33 cellular contexts compared by ENCODE assay signal in genomic region chr14:100313464-100314230, GRCh38. TPM values are rescaled to one million over a fixed set of nuclear protein-coding genes. Genes with fewer than 3 reads are reported as not detected.
DNase-seq lines count a peak whose midpoint lies in the region; FAIRE-seq and TF ChIP-seq lines count a peak whose summit lies in the region.
"Had no signal": no experiment of that assay in that cellular context is flagged by ENCODE, and none has a peak within 500 bp of the region (broad histone marks: within the 10 kb centered on the region; RNA-seq: fewer than 3 reads in every experiment).

No MANE protein-coding gene starts in this region.

- no peaks in the 10 kb centered on the region for H3K9me3 Mint-ChIP-seq in activated CD4-positive, alpha-beta T cell treated with anti-CD3 and anti-CD28 coated beads, Interleukin-2, amount 10 ng/mL, durations not matched to agents 7 days and 5 days
- no peaks in the 10 kb centered on the region for H3K9me3 Mint-ChIP-seq in CD4-positive, alpha-beta memory T cell
- H3K9me3 Mint-ChIP-seq in Caco-2 (ENCODE audit: unreplicated experiment), result no peaks in the 10 kb centered on the region
- H3K9me3 Mint-ChIP-seq: activated CD8-positive, alpha-beta T cell treated with anti-CD3 and anti-CD28 coated beads for 36 hours; activated naive CD8-positive, alpha-beta T cell treated with anti-CD3 and anti-CD28 coated beads for 36 hours; immature natural killer cell; natural killer cell treated with Interleukin-12 subunit alpha and Interleukin-12 subunit beta and Interleukin-15 and Interleukin-18, amount 100 ng/mL, for 72 hours; T-helper 1 cell treated with Interleukin-12 subunit alpha and Interleukin-12 subunit beta and Interleukin-4 antibody, amounts not matched to agents 30 μg/mL and 1 μg/mL, for 36 hours had no signal

- peaks cover 4% of the 10 kb centered on the region for H3K4me1 Mint-ChIP-seq in activated CD4-positive, alpha-beta T cell treated with anti-CD3 and anti-CD28 coated beads, Interleukin-2, amount 10 ng/mL, durations not matched to agents 7 days and 5 days
- H3K4me1 Mint-ChIP-seq in CD4-positive, alpha-beta memory T cell, result peaks cover 0 to 13% (median under 1%) of the 10 kb centered on the region in 4 donors
- no peaks in the 10 kb centered on the region for H3K4me1 Mint-ChIP-seq in Caco-2 (ENCODE audit: low read depth, unreplicated experiment)

- 72% methylated on average over 26 of the region's 26 CpGs for WGBS in prostate gland

- no peak overlapping the region for H3K27ac Mint-ChIP-seq in activated CD4-positive, alpha-beta T cell treated with anti-CD3 and anti-CD28 coated beads, Interleukin-2, amount 10 ng/mL, durations not matched to agents 7 days and 5 days
- H3K27ac Mint-ChIP-seq in CD4-positive, alpha-beta memory T cell, result no peak overlapping the region
- no peak overlapping the region for H3K27ac Mint-ChIP-seq in Caco-2 (ENCODE audit: unreplicated experiment)
- H3K27ac Mint-ChIP-seq: activated CD8-positive, alpha-beta T cell treated with anti-CD3 and anti-CD28 coated beads for 36 hours; activated naive CD8-positive, alpha-beta T cell treated with anti-CD3 and anti-CD28 coated beads for 36 hours; T-helper 1 cell treated with Interleukin-12 subunit alpha and Interleukin-12 subunit beta and Interleukin-4 antibody, amounts not matched to agents 30 μg/mL and 1 μg/mL, for 36 hours had no signal

- H3K27ac ChIP-seq in BLaER1 (no peak overlapping the region), keratinocyte (ENCODE audit: control insufficient read depth, insufficient read depth, low read length) (no peak overlapping the region), prostate gland (no peak overlapping the region)
- no peak overlapping the region for H3K27ac ChIP-seq in CD4-positive, alpha-beta memory T cell (ENCODE audit: low read depth, low read length)
- H3K27ac ChIP-seq: left ventricle myocardium inferior, ovary, upper lobe of right lung had no signal

- H3K4me2 ChIP-seq in BLaER1, result peak overlapping the region; percentile 60
- H3K4me2 ChIP-seq in keratinocyte (ENCODE audit: control insufficient read depth, extremely low read depth, insufficient read depth, low read depth, low read length), result no peak overlapping the region
- H3K4me2 ChIP-seq: SK-N-SH had no signal

- H3K27me3 Mint-ChIP-seq in activated CD4-positive, alpha-beta T cell treated with anti-CD3 and anti-CD28 coated beads, Interleukin-2, amount 10 ng/mL, durations not matched to agents 7 days and 5 days, result peaks cover 17% of the 10 kb centered on the region
- no peaks in the 10 kb centered on the region for H3K27me3 Mint-ChIP-seq in CD4-positive, alpha-beta memory T cell
- no peaks in the 10 kb centered on the region for H3K27me3 Mint-ChIP-seq in Caco-2 (ENCODE audit: insufficient read depth, unreplicated experiment)
- H3K27me3 Mint-ChIP-seq: activated naive CD8-positive, alpha-beta T cell treated with anti-CD3 and anti-CD28 coated beads for 36 hours had no signal

- no peaks in the 10 kb centered on the region for H3K27me3 ChIP-seq in BLaER1
- no peaks in the 10 kb centered on the region for H3K27me3 ChIP-seq in keratinocyte (ENCODE audit: control insufficient read depth, extremely low read depth, insufficient read depth, low read length)
- H3K27me3 ChIP-seq in prostate gland (replicated peaks; ENCODE audit: insufficient read depth), result no peaks in the 10 kb centered on the region
- H3K27me3 ChIP-seq in CD4-positive, alpha-beta memory T cell (ENCODE audit: insufficient read depth, low read length), result no peaks in the 10 kb centered on the region
- H3K27me3 ChIP-seq in Caco-2 (replicated peaks; ENCODE audit: control insufficient read depth, insufficient read depth, low read length), result no peaks in the 10 kb centered on the region
- H3K27me3 ChIP-seq: MG63, ovary, upper lobe of right lung had no signal

- H3K36me3 Mint-ChIP-seq in activated CD4-positive, alpha-beta T cell treated with anti-CD3 and anti-CD28 coated beads, Interleukin-2, amount 10 ng/mL, durations not matched to agents 7 days and 5 days (ENCODE audit: low read depth), result no peaks in the 10 kb centered on the region
- no peaks in the 10 kb centered on the region for H3K36me3 Mint-ChIP-seq in CD4-positive, alpha-beta memory T cell
- no peaks in the 10 kb centered on the region for H3K36me3 Mint-ChIP-seq in Caco-2 (ENCODE audit: insufficient read depth, unreplicated experiment)
- H3K36me3 Mint-ChIP-seq: activated naive CD8-positive, alpha-beta T cell treated with anti-CD3 and anti-CD28 coated beads for 36 hours; immature natural killer cell; natural killer cell treated with Interleukin-12 subunit alpha and Interleukin-12 subunit beta and Interleukin-15 and Interleukin-18, amount 100 ng/mL, for 72 hours had no signal

- DNase-seq in keratinocyte (ENCODE audit: low read depth, low spot score), result no peak
- DNase-seq in prostate gland (ENCODE audit: low spot score), result peak; percentile 63
- no peak for DNase-seq in activated CD4-positive, alpha-beta T cell treated with anti-CD3 and anti-CD28 coated beads, Interleukin-2, amount 10 ng/mL, durations not matched to agents 7 days and 5 days
- no peak for DNase-seq in activated T-cell treated with anti-CD3 and anti-CD28 coated beads, Interleukin-2, amount 50 U/mL, for 1 hour
- DNase-seq in CD4-positive, alpha-beta memory T cell, result no peak
- no peak for DNase-seq in Caco-2
- DNase-seq: activated CD4-positive, alpha-beta T cell treated with anti-CD3 and anti-CD28 coated beads for 1 hour; activated CD8-positive, alpha-beta T cell treated with anti-CD3 and anti-CD28 coated beads for 36 hours; activated effector memory CD4-positive, alpha-beta T cell treated with Interleukin-2 at 50 U/mL for 16 hours; activated naive CD8-positive, alpha-beta T cell treated with anti-CD3 and anti-CD28 coated beads for 36 hours; aorta; cortex of kidney; HCEC 1CT; hypothalamus; left ventricle myocardium inferior; MG63; midbrain; NCI-H1105 treated with DMSO at 0.1 percent for 48 hours; NCI-H345; NCI-H82; ovary; SK-N-SH; stimulated activated CD4-positive, alpha-beta T cell treated with anti-CD3 and anti-CD28 coated beads, Interleukin-2, amount 100 ng/mL, for 48 hours; upper lobe of right lung had no signal

- dilution Hi-C loops in keratinocyte (cut with MboI; ENCODE audit: extremely low pct_ligation_motif_present, low sequenced_read_pairs), result no loop called here

- H4K20me1 ChIP-seq in BLaER1, result 0 out of 2 replicates have a peak, but pooled peaks cover under 1% of the 10 kb centered on the region
- no peaks in the 10 kb centered on the region for H4K20me1 ChIP-seq in keratinocyte (ENCODE audit: control insufficient read depth, extremely low read depth, insufficient read depth, low read length)

- H3K9me1 ChIP-seq in keratinocyte (ENCODE audit: control insufficient read depth, extremely low read depth, insufficient read depth, low read length), result no peaks in the 10 kb centered on the region

- H3K4me3 Mint-ChIP-seq in activated CD4-positive, alpha-beta T cell treated with anti-CD3 and anti-CD28 coated beads, Interleukin-2, amount 10 ng/mL, durations not matched to agents 7 days and 5 days, result no peak overlapping the region
- H3K4me3 Mint-ChIP-seq in CD4-positive, alpha-beta memory T cell, result no peak overlapping the region
- H3K4me3 Mint-ChIP-seq in Caco-2 (ENCODE audit: unreplicated experiment), result no peak overlapping the region
- H3K4me3 Mint-ChIP-seq: activated CD8-positive, alpha-beta T cell treated with anti-CD3 and anti-CD28 coated beads for 36 hours; activated naive CD8-positive, alpha-beta T cell treated with anti-CD3 and anti-CD28 coated beads for 36 hours; natural killer cell treated with Interleukin-12 subunit alpha and Interleukin-12 subunit beta and Interleukin-15 and Interleukin-18, amount 100 ng/mL, for 72 hours; T-helper 1 cell treated with Interleukin-12 subunit alpha and Interleukin-12 subunit beta and Interleukin-4 antibody, amounts not matched to agents 30 μg/mL and 1 μg/mL, for 36 hours had no signal

- CTCF ChIA-PET in activated CD4-positive, alpha-beta T cell treated with anti-CD3 and anti-CD28 coated beads, Interleukin-2, amount 10 ng/mL, durations not matched to agents 7 days and 5 days (lab: Charles Lee), result interaction anchor here (0.6 to 1.3 kb wide), 3 partner anchors 50 to 342 kb away, joined by 3 read pairs; no protein-coding TSS in a partner anchor
- CTCF ChIA-PET in CD4-positive, alpha-beta memory T cell (lab: Charles Lee; ENCODE audit: partially characterized antibody), result no interaction called here
- CTCF ChIA-PET in Caco-2 (lab: Charles Lee), result no interaction called here

- no peak for FAIRE-seq in keratinocyte (lab: Jason Lieb, UNC)
- FAIRE-seq: TTC549 had no signal

- H3K9ac ChIP-seq in BLaER1 (no peak overlapping the region), keratinocyte (ENCODE audit: control insufficient read depth, extremely low read depth, insufficient read depth, low read length) (no peak overlapping the region)
- H3K9ac ChIP-seq: SK-N-SH had no signal

- H3K9me3 ChIP-seq in BLaER1 (no peaks in the 10 kb centered on the region), keratinocyte (ENCODE audit: control insufficient read depth, low read depth, low read length) (no peaks in the 10 kb centered on the region), prostate gland (no peaks in the 10 kb centered on the region), Caco-2 (no peaks in the 10 kb centered on the region)
- H3K9me3 ChIP-seq in CD4-positive, alpha-beta memory T cell (ENCODE audit: control insufficient read depth in 1 of 2, low read length in 2 of 2), result no peaks in the 10 kb centered on the region
- H3K9me3 ChIP-seq: left ventricle myocardium inferior, MG63, ovary, SK-N-SH, upper lobe of right lung had no signal

- H3K4me3 ChIP-seq in BLaER1 (no peak overlapping the region), keratinocyte (ENCODE audit: control insufficient read depth in 2 of 3, extremely low read depth in 1 of 3, insufficient read depth in 2 of 3, low read depth in 1 of 3, low read length in 3 of 3) (no peak overlapping the region), prostate gland (no peak overlapping the region), Caco-2 (ENCODE audit: low read depth, low read length) (no peak overlapping the region)
- H3K4me3 ChIP-seq in CD4-positive, alpha-beta memory T cell (ENCODE audit: low read length in 2 of 2), result no peak overlapping the region
- H3K4me3 ChIP-seq: left ventricle myocardium inferior, MG63, ovary, upper lobe of right lung had no signal

- H2AFZ ChIP-seq in keratinocyte (ENCODE audit: control insufficient read depth, low read length), result peak overlapping the region; percentile 39

- no peaks in the 10 kb centered on the region for H3K79me2 ChIP-seq in keratinocyte (ENCODE audit: control insufficient read depth, insufficient read depth, low read length)

- POLR2A ChIA-PET in activated CD4-positive, alpha-beta T cell treated with anti-CD3 and anti-CD28 coated beads, Interleukin-2, amount 10 ng/mL, durations not matched to agents 7 days and 5 days (lab: Charles Lee), result no interaction called here
- POLR2A ChIA-PET in CD4-positive, alpha-beta memory T cell (lab: Charles Lee; ENCODE audit: partially characterized antibody), result no interaction called here
- POLR2A ChIA-PET in Caco-2 (lab: Charles Lee), result interaction anchor here (0.6 kb wide), 1 partner anchor 28 kb away, joined by 3 read pairs; no protein-coding TSS in a partner anchor

- no peaks in the 10 kb centered on the region for H3K36me3 ChIP-seq in BLaER1
- H3K36me3 ChIP-seq in keratinocyte (ENCODE audit: control insufficient read depth in 2 of 2, extremely low read depth in 1 of 2, insufficient read depth in 2 of 2, low read length in 2 of 2), result no peaks in the 10 kb centered on the region
- H3K36me3 ChIP-seq in prostate gland, result no peaks in the 10 kb centered on the region
- no peaks in the 10 kb centered on the region for H3K36me3 ChIP-seq in CD4-positive, alpha-beta memory T cell (ENCODE audit: insufficient read depth, low read length)
- no peaks in the 10 kb centered on the region for H3K36me3 ChIP-seq in Caco-2 (ENCODE audit: control insufficient read depth, insufficient read depth, low read length)
- H3K36me3 ChIP-seq: left ventricle myocardium inferior, MG63, ovary, upper lobe of right lung had no signal

- no peak for TF ChIP-seq EP300 in Ishikawa (IDR thresholded peaks at IDR 0.05; ENCODE audit: borderline replicate concordance)

- intact Hi-C loops in prostate gland (cut with DNase I), result no loop called here
- intact Hi-C loops in CD4-positive, alpha-beta memory T cell (cut with micrococcal nuclease), result no loop called here
- intact Hi-C loops in Caco-2 (cut with micrococcal nuclease; ENCODE audit: unreplicated experiment), result no loop called here

- no TSS peak for BruUV-seq in Caco-2 (replicated peaks; lab: Mats Ljungman, UMichigan)

- peaks cover 63% of the 10 kb centered on the region for H3K4me1 ChIP-seq in BLaER1
- peaks cover 10% of the 10 kb centered on the region for H3K4me1 ChIP-seq in keratinocyte (ENCODE audit: control insufficient read depth, extremely low read depth, insufficient read depth, low read length)
- H3K4me1 ChIP-seq in prostate gland (replicated peaks), result no peaks in the 10 kb centered on the region
- H3K4me1 ChIP-seq in CD4-positive, alpha-beta memory T cell (ENCODE audit: insufficient read depth, low read length), result peaks cover 4% of the 10 kb centered on the region
- H3K4me1 ChIP-seq in Caco-2, result no peaks in the 10 kb centered on the region

- no peak for TF ChIP-seq RAD21 in Ishikawa (IDR thresholded peaks at IDR 0.05; ENCODE audit: low read depth)

- TF ChIP-seq CTCF in keratinocyte (optimal IDR thresholded peaks at IDR 0.05 in 1 of 3, IDR thresholded peaks at IDR 0.05 in 1 of 3, conservative IDR thresholded peaks at IDR 0.05 in 1 of 3; ENCODE audit: extremely low read depth in 1 of 3, insufficient read depth in 2 of 3, low read length in 3 of 3), result no peak
- no peak for TF ChIP-seq CTCF in prostate gland (IDR thresholded peaks at IDR 0.05)
- no peak for TF ChIP-seq CTCF in Caco-2 (IDR thresholded peaks at IDR 0.05; ENCODE audit: insufficient read depth in 1 of 2, low read depth in 1 of 2, low read length in 1 of 2, severe bottlenecking in 1 of 2, unreplicated experiment in 1 of 2)

- TF ChIP-seq POLR2A in prostate gland (IDR thresholded peaks at IDR 0.05), result no peak

RNA-seq across cellular contexts. Expression of gene SLC25A29, which starts 7.4 kb away (rescaled TPM):
- 11.1 to 46.2 TPM (median 16.3 TPM) in 3 replicates for polyA plus RNA-seq in keratinocyte
- 6.3 TPM for polyA plus RNA-seq in keratinocyte (2011; ENCODE audit: low read depth)
- 6.2 and 13.2 TPM in 2 replicates for polyA plus RNA-seq in keratinocyte (2011; cell fraction: cytosol; rRNA removed)
- polyA plus RNA-seq in keratinocyte (2011; cell fraction: nucleus; rRNA removed), result 55.8 and 99.0 TPM in 2 replicates
- polyA plus RNA-seq in keratinocyte (2012; ENCODE audit: low replicate concordance), result 12.7 and 25.0 TPM in 2 replicates
- polyA minus RNA-seq in keratinocyte, result 10.3 to 19.7 TPM (median 17.5 TPM) in 3 replicates
- 30.7 TPM for polyA minus RNA-seq in keratinocyte (2011; cell fraction: cytosol; rRNA and poly(A)+ RNA removed)
- 23.7 and 29.2 TPM in 2 replicates for polyA minus RNA-seq in keratinocyte (2011; cell fraction: nucleus; rRNA and poly(A)+ RNA removed)
- total RNA-seq in prostate gland (100 to 1,000 TPM; 147 to 169 TPM), Caco-2 (2022) (28.5 and 29.9 TPM in 2 replicates)
- 1 to 10 TPM; 1.5 to 2.2 TPM for total RNA-seq in activated CD4-positive, alpha-beta T cell treated with anti-CD3 and anti-CD28 coated beads, Interleukin-2, amount 10 ng/mL, durations not matched to agents 7 days and 5 days
- total RNA-seq in CD4-positive, alpha-beta memory T cell, result 1 to 10 TPM; 7.9 to 8.1 TPM
- 1 to 10 TPM in 1 of 2 donors, under 1 TPM in 1; 0.08 to 1.5 TPM for polyA plus RNA-seq in CD4-positive, alpha-beta memory T cell

RNA-seq across cellular contexts. Expression of gene SLC25A47, which starts 9.5 kb away (rescaled TPM):
- polyA plus RNA-seq in keratinocyte, result not detected in 3 replicates
- not detected for polyA plus RNA-seq in keratinocyte (2011; ENCODE audit: low read depth)
- polyA plus RNA-seq in keratinocyte (2011; cell fraction: cytosol; rRNA removed), result not detected in 2 replicates
- polyA plus RNA-seq in keratinocyte (2011; cell fraction: nucleus; rRNA removed), result not detected in 2 replicates
- not detected in 2 replicates for polyA plus RNA-seq in keratinocyte (2012; ENCODE audit: low replicate concordance)
- polyA minus RNA-seq in keratinocyte, result not detected in 3 replicates
- not detected for polyA minus RNA-seq in keratinocyte (2011; cell fraction: cytosol; rRNA and poly(A)+ RNA removed)
- polyA minus RNA-seq in keratinocyte (2011; cell fraction: nucleus; rRNA and poly(A)+ RNA removed), result not detected in 2 replicates
- total RNA-seq in prostate gland, result under 1 TPM in 1 of 2 donors, not detected in 1; 0.51 TPM
- not detected for total RNA-seq in activated CD4-positive, alpha-beta T cell treated with anti-CD3 and anti-CD28 coated beads, Interleukin-2, amount 10 ng/mL, durations not matched to agents 7 days and 5 days
- total RNA-seq in CD4-positive, alpha-beta memory T cell, result not detected
- polyA plus RNA-seq in CD4-positive, alpha-beta memory T cell, result not detected
- total RNA-seq in Caco-2 (2022), result not detected in 2 replicates
- total RNA-seq: activated CD8-positive, alpha-beta T cell treated with anti-CD3 and anti-CD28 coated beads for 36 hours; activated naive CD8-positive, alpha-beta T cell treated with anti-CD3 and anti-CD28 coated beads for 36 hours; aorta; left ventricle myocardium inferior; natural killer cell treated with Interleukin-12 subunit alpha and Interleukin-12 subunit beta and Interleukin-15 and Interleukin-18, amount 100 ng/mL, for 72 hours; ovary; subcutaneous adipose tissue; upper lobe of right lung had no signal
- polyA plus RNA-seq: AG04450, aorta, CD14-positive monocyte, immature natural killer cell, ovary, SK-N-SH had no signal
